Comparison of ENCODE assay signal across 8 cellular contexts in the genomic region with DNA sequence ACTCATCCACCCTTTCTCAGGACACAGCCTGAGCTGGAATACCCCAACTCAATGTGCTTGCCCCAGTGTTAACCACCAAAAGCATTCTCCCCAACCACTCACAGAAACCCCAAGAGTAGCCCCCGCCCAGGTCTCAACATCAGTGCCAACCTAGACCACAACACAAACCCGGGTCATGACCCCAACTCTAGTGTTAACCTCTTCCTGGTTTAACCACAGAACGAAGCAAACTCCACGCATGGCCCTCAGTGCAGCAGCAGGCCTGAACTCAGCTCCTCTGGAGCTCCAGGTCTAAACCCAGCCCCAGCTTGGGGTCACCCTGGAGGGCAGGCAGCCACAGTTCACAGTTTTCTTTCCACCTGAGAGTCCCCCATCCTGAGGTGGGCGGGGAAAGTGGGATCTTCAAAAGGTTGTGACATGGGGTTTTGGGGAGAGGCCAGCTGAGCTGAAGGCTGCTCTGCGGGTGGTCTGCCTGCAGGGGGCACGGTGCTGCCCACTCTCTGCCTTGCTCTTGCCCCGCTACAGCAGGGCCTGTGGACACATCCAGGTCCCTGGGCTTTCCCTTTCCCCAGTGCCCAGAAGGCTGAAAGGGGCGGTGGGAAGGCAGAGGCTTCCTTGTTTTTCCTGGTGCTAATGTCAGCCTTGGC. TPM values are rescaled to one million over a fixed set of nuclear protein-coding genes. Genes with fewer than 3 reads are reported as not detected.
DNase-seq lines count a peak whose midpoint lies in the region; ATAC-seq and TF ChIP-seq lines count a peak whose summit lies in the region.

No MANE protein-coding gene starts in this region.

- no peaks in the 10 kb centered on the region for H3K4me1 ChIP-seq in sigmoid colon

- no peak overlapping the region for H3K27ac ChIP-seq in sigmoid colon

- H3K4me1 Mint-ChIP-seq in activated CD4-positive, alpha-beta T cell treated with anti-CD3 and anti-CD28 coated beads for 36 hours: peaks cover 14% of the 10 kb centered on the region
- peaks cover 17% of the 10 kb centered on the region for H3K4me1 Mint-ChIP-seq in activated naive CD8-positive, alpha-beta T cell (ENCODE audit: low read depth)

- H3K9me3 Mint-ChIP-seq in activated CD4-positive, alpha-beta T cell treated with anti-CD3 and anti-CD28 coated beads for 36 hours (ENCODE audit: low read depth): no peaks in the 10 kb centered on the region
- no peaks in the 10 kb centered on the region for H3K9me3 Mint-ChIP-seq in activated naive CD8-positive, alpha-beta T cell (ENCODE audit: low read depth)

- POLR2A ChIA-PET in activated CD4-positive, alpha-beta T cell treated with anti-CD3 and anti-CD28 coated beads for 36 hours (lab: Charles Lee): no interaction called here

- no peaks in the 10 kb centered on the region for H3K36me3 ChIP-seq in sigmoid colon

- H3K9me3 ChIP-seq in sigmoid colon: peaks cover 0 to 5% (median 0%) of the 10 kb centered on the region in 4 donors

- TF ChIP-seq POLR2A in NB4 (IDR thresholded peaks at IDR 0.05; ENCODE audit: extremely low read depth, insufficient read length) (no peak), sigmoid colon (IDR thresholded peaks at IDR 0.05) (no peak)

- WGBS in sigmoid colon, 2 donors: 65 to 78% methylated on average over 9 of the region's 9 CpGs

- no peaks in the 10 kb centered on the region for H3K27me3 Mint-ChIP-seq in activated CD4-positive, alpha-beta T cell treated with anti-CD3 and anti-CD28 coated beads for 36 hours
- H3K27me3 Mint-ChIP-seq in activated naive CD8-positive, alpha-beta T cell: no peaks in the 10 kb centered on the region

- intact Hi-C loops in activated CD4-positive, alpha-beta T cell treated with anti-CD3 and anti-CD28 coated beads for 36 hours (cut with DNase I, micrococcal nuclease): no loop called here
- intact Hi-C loops in sigmoid colon (cut with DNase I): no loop called here

- no peak for TF ChIP-seq EP300 in sigmoid colon (IDR thresholded peaks at IDR 0.05)

- no peak overlapping the region for H3K4me3 ChIP-seq in NB4 (ENCODE audit: low read depth, low read length)
- H3K4me3 ChIP-seq in sigmoid colon: no peak overlapping the region

- peak; percentile 84 for ATAC-seq in activated CD4-positive, alpha-beta T cell treated with anti-CD3 and anti-CD28 coated beads for 36 hours

- peak; percentile 51 for TF ChIP-seq CTCF in NB4 (IDR thresholded peaks at IDR 0.05; ENCODE audit: low read depth, low read length)
- no peak for TF ChIP-seq CTCF in sigmoid colon (IDR thresholded peaks at IDR 0.05)

- H3K36me3 Mint-ChIP-seq in activated CD4-positive, alpha-beta T cell treated with anti-CD3 and anti-CD28 coated beads for 36 hours (ENCODE audit: low read depth): no peaks in the 10 kb centered on the region
- H3K36me3 Mint-ChIP-seq in activated naive CD8-positive, alpha-beta T cell: no peaks in the 10 kb centered on the region

- DNase-seq in activated CD4-positive, alpha-beta T cell treated with anti-CD3 and anti-CD28 coated beads for 36 hours: peak; percentile 56
- DNase-seq in activated CD4-positive, alpha-beta T cell treated with anti-CD3 and anti-CD28 coated beads, Interleukin-2, amount 50 U/mL, for 4 hours: no peak
- peak; percentile 90 for DNase-seq in NB4 (ENCODE audit: low read depth)
- DNase-seq in renal cortical epithelial cell (ENCODE audit: low read depth): peak; percentile 17
- DNase-seq in OCI-M2 (lab: John Stamatoyannopoulos, UW; ENCODE audit: unreplicated experiment): no peak
- no peak for DNase-seq in NAMALWA (ENCODE audit: low spot score)
- no peak for DNase-seq in sigmoid colon

- CTCF ChIA-PET in activated CD4-positive, alpha-beta T cell treated with anti-CD3 and anti-CD28 coated beads for 36 hours (lab: Charles Lee): interaction anchor here (0.6 to 1.2 kb wide), 4 partner anchors 13 to 649 kb away, joined by 3 to 7 read pairs (median 3); no protein-coding TSS in a partner anchor

- H3K27me3 ChIP-seq in sigmoid colon: no peaks in the 10 kb centered on the region

- peak overlapping the region; percentile 10 for H3K27ac Mint-ChIP-seq in activated CD4-positive, alpha-beta T cell treated with anti-CD3 and anti-CD28 coated beads for 36 hours
- no peak overlapping the region for H3K27ac Mint-ChIP-seq in activated naive CD8-positive, alpha-beta T cell

- no peak overlapping the region for H3K4me3 Mint-ChIP-seq in activated CD4-positive, alpha-beta T cell treated with anti-CD3 and anti-CD28 coated beads for 36 hours
- H3K4me3 Mint-ChIP-seq in activated naive CD8-positive, alpha-beta T cell: peak overlapping the region; percentile 20

RNA-seq across cellular contexts. Expression of a gene that starts 37.9 kb away (rescaled TPM):
- 1 to 10 TPM; 1.6 to 1.7 TPM for total RNA-seq in activated CD4-positive, alpha-beta T cell treated with anti-CD3 and anti-CD28 coated beads for 36 hours
- total RNA-seq in renal cortical epithelial cell: 3.6 and 4.7 TPM in 2 replicates
- total RNA-seq in sigmoid colon: 1 to 10 TPM in 3 of 4 donors, under 1 TPM in 1; 0.16 to 1.7 (median 1.1) TPM
- polyA plus RNA-seq in sigmoid colon: 10 to 100 TPM in 1 of 3 donors, 1 to 10 TPM in 2; 2.8 to 19.0 (median 6.6) TPM

Comparison
In these comparisons a context has a peak if more than half of its experiments do, and no peak if none do; other contexts are left out.
1. DNase-seq: peak in activated CD4-positive, alpha-beta T cell treated with anti-CD3 and anti-CD28 coated beads for 36 hours (single experiment), NB4 (single experiment) and renal cortical epithelial cell (single experiment); none in activated CD4-positive, alpha-beta T cell treated with anti-CD3 and anti-CD28 coated beads, Interleukin-2, amount 50 U/mL, for 4 hours (0 of 2), OCI-M2 (single experiment), NAMALWA (single experiment) and sigmoid colon (single experiment).